In the genomic region with DNA sequence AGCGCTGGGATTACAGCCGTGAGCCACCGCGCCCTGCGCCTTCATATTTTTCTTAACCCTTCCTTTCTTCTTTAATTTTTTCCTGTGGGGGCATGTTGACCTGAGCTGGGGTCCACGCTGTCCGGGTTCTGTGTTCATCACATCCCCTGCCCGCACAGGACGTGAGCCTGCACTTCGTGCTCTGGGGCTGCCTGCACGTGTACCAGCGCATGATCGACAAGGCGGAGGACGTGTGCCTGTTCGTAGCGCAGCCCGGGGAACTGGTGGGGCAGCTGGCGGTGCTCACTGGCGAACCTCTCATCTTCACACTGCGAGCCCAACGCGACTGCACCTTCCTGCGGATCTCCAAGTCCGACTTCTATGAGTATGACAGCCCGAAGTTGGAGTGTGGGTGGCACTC, we compare ENCODE assay signal across 36 cellular contexts. TPM values are rescaled to one million over a fixed set of nuclear protein-coding genes. Genes with fewer than 3 reads are reported as not detected.
"Had no signal": no experiment of that assay in that cellular context is flagged by ENCODE, and none has a peak within 500 bp of the region (broad histone marks: within the 10 kb centered on the region; RNA-seq: fewer than 3 reads in every experiment).

No MANE protein-coding gene starts in this region.

- H3K4me1 ChIP-seq: SJSA1 had no signal

- ATAC-seq: activated CD8-positive, alpha-beta memory T cell treated with anti-CD3 and anti-CD28 coated beads, Interleukin-2, amount 10 ng/mL, durations not matched to agents 7 days and 5 days; PC-3 had no signal

- DNase-seq: activated B cell treated with CpG ODN at 0.5 μM for 24 hours; activated CD4-positive, alpha-beta memory T cell treated with anti-CD3 and anti-CD28 coated beads for 36 hours; activated CD4-positive, alpha-beta T cell treated with anti-CD3 and anti-CD28 coated beads for 4 hours; activated CD4-positive, alpha-beta T cell treated with anti-CD3 and anti-CD28 coated beads, Interleukin-2, amount 50 U/mL, for 1 hour; activated CD4-positive, CD25-positive, alpha-beta regulatory T cell treated with anti-CD3 and anti-CD28 coated beads, Interleukin-2, amount 50 U/mL, for 72 hours; activated CD8-positive, alpha-beta memory T cell treated with anti-CD3 and anti-CD28 coated beads for 24 hours; activated CD8-positive, alpha-beta memory T cell treated with anti-CD3 and anti-CD28 coated beads, Interleukin-2, amount 10 ng/mL, durations not matched to agents 7 days and 5 days; activated CD8-positive, alpha-beta memory T cell treated with anti-CD3 and anti-CD28 coated beads, Interleukin-2, amount 50 U/mL, for 48 hours; activated effector memory CD4-positive, alpha-beta T cell treated with anti-CD3 and anti-CD28 coated beads, Interleukin-2, amount 50 U/mL, for 16 hours; activated naive CD4-positive, alpha-beta T cell; activated naive CD4-positive, alpha-beta T cell treated with anti-CD3 and anti-CD28 coated beads, Interleukin-2, amount 50 U/mL, for 16 hours; activated naive CD8-positive, alpha-beta T cell treated with anti-CD3 and anti-CD28 coated beads for 36 hours; activated T-cell treated with anti-CD3 and anti-CD28 coated beads, Interleukin-2, amount 50 U/mL, for 48 hours; amniotic stem cell; brain microvascular endothelial cell; Kasumi-1; KG1; MM.1S; MV-4-11; NCI-H1092; NCI-H1436 treated with DMSO at 0.1 percent for 48 hours; NCI-H1694 treated with DMSO at 0.1 percent for 48 hours; NCI-H2029; NCI-H345; NCI-H524 treated with DMSO at 0.1 percent for 48 hours; PC-3; Peyer's patch; RPMI8226; SHP77 treated with DMSO at 0.1 percent for 48 hours; SW 1271; T-helper 1 cell; T-helper 2 cell; T-helper 9 cell had no signal

- H3K9me3 ChIP-seq: Peyer's patch, SJSA1 had no signal

- H3K27ac ChIP-seq: brain microvascular endothelial cell, Peyer's patch, SJSA1, VCaP had no signal

- H3K9me3 Mint-ChIP-seq: activated B cell treated with CpG ODN at 0.5 μM for 24 hours; activated CD4-positive, alpha-beta memory T cell treated with anti-CD3 and anti-CD28 coated beads for 36 hours; activated naive CD8-positive, alpha-beta T cell treated with anti-CD3 and anti-CD28 coated beads for 36 hours had no signal

- H3K4me3 ChIP-seq: Peyer's patch, SJSA1 had no signal

- H3K27me3 Mint-ChIP-seq: activated B cell treated with CpG ODN at 0.5 μM for 24 hours; activated CD4-positive, alpha-beta memory T cell treated with anti-CD3 and anti-CD28 coated beads for 36 hours; activated CD8-positive, alpha-beta memory T cell treated with anti-CD3 and anti-CD28 coated beads, Interleukin-2, amount 10 ng/mL, durations not matched to agents 7 days and 5 days; activated naive CD8-positive, alpha-beta T cell treated with anti-CD3 and anti-CD28 coated beads for 36 hours had no signal

- H3K27me3 ChIP-seq: brain microvascular endothelial cell, Peyer's patch, SJSA1 had no signal

- H3K27ac Mint-ChIP-seq: activated B cell treated with CpG ODN at 0.5 μM for 24 hours; activated CD4-positive, alpha-beta memory T cell treated with anti-CD3 and anti-CD28 coated beads for 36 hours; activated CD8-positive, alpha-beta memory T cell treated with anti-CD3 and anti-CD28 coated beads, Interleukin-2, amount 10 ng/mL, durations not matched to agents 7 days and 5 days; activated naive CD8-positive, alpha-beta T cell treated with anti-CD3 and anti-CD28 coated beads for 36 hours had no signal

- H3K4me3 Mint-ChIP-seq: activated B cell treated with CpG ODN at 0.5 μM for 24 hours; activated CD4-positive, alpha-beta memory T cell treated with anti-CD3 and anti-CD28 coated beads for 36 hours; activated CD8-positive, alpha-beta memory T cell treated with anti-CD3 and anti-CD28 coated beads, Interleukin-2, amount 10 ng/mL, durations not matched to agents 7 days and 5 days; activated naive CD8-positive, alpha-beta T cell treated with anti-CD3 and anti-CD28 coated beads for 36 hours had no signal

RNA-seq across cellular contexts. Expression of a gene that starts 45.9 kb away (rescaled TPM):
- total RNA-seq: aorta, SJSA1 had no signal
